In the genomic region with DNA sequence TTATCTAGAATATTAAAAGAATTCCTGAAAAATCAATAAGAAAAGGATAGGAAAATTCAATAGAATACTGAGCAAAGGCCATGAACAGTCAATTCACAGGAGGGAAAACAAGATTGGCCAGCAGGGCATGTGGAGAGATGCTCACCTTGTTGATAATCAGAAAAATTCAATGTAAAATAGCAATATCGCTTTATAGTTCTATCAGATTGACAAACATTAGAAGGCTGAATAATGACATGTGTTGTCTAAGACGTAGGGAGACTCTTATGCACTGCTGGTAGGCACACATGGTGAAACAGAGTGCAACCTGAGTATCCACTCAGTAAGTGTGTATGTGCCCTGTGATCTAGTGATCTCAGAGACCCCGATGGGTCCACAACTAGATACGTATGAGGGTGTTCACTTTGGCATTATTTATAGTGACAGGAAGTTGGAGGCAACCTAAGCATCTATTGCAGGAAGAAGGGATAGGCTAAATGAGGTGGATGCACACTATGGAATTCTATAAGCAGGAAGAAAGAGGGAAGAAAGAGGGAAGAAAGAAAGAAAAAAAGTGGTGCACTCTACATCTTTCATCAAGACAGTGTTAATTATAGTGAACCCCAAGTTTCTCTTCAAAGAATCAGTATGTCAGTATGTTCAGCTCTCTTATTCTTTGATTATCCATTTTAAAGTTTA, we compare ENCODE assay signal across 1 cellular context.
TF ChIP-seq lines count a peak whose summit lies in the region.

No MANE protein-coding gene starts in this region.

TF ChIP-seq in A549, 52 proteins besides CTCF, POLR2A, EP300 and RAD21:
- no peak for TF ChIP-seq BHLHE40 (IDR thresholded peaks at IDR 0.05; ENCODE audit: low read depth, low read length)
- TF ChIP-seq RNF2 (IDR thresholded peaks at IDR 0.05; ENCODE audit: borderline replicate concordance, low read depth): no peak
- TF ChIP-seq, protein P1, sequence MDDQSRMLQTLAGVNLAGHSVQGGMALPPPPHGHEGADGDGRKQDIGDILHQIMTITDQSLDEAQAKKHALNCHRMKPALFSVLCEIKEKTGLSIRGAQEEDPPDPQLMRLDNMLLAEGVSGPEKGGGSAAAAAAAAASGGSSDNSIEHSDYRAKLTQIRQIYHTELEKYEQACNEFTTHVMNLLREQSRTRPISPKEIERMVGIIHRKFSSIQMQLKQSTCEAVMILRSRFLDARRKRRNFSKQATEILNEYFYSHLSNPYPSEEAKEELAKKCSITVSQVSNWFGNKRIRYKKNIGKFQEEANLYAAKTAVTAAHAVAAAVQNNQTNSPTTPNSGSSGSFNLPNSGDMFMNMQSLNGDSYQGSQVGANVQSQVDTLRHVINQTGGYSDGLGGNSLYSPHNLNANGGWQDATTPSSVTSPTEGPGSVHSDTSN (IDR thresholded peaks at IDR 0.05): no peak
- TF ChIP-seq HEYL (CRISPR knock-in tag; IDR thresholded peaks at IDR 0.05): no peak
- no peak for TF ChIP-seq CBX2 (IDR thresholded peaks at IDR 0.05; ENCODE audit: borderline replicate concordance, low read depth)
- TF ChIP-seq CEBPB (IDR thresholded peaks at IDR 0.05): no peak
- no peak for TF ChIP-seq RCOR1 (IDR thresholded peaks at IDR 0.05; ENCODE audit: low read depth, low read length)
- TF ChIP-seq HDAC2 (IDR thresholded peaks at IDR 0.05): no peak
- no peak for TF ChIP-seq JUN (IDR thresholded peaks at IDR 0.05)
- TF ChIP-seq, protein P2, sequence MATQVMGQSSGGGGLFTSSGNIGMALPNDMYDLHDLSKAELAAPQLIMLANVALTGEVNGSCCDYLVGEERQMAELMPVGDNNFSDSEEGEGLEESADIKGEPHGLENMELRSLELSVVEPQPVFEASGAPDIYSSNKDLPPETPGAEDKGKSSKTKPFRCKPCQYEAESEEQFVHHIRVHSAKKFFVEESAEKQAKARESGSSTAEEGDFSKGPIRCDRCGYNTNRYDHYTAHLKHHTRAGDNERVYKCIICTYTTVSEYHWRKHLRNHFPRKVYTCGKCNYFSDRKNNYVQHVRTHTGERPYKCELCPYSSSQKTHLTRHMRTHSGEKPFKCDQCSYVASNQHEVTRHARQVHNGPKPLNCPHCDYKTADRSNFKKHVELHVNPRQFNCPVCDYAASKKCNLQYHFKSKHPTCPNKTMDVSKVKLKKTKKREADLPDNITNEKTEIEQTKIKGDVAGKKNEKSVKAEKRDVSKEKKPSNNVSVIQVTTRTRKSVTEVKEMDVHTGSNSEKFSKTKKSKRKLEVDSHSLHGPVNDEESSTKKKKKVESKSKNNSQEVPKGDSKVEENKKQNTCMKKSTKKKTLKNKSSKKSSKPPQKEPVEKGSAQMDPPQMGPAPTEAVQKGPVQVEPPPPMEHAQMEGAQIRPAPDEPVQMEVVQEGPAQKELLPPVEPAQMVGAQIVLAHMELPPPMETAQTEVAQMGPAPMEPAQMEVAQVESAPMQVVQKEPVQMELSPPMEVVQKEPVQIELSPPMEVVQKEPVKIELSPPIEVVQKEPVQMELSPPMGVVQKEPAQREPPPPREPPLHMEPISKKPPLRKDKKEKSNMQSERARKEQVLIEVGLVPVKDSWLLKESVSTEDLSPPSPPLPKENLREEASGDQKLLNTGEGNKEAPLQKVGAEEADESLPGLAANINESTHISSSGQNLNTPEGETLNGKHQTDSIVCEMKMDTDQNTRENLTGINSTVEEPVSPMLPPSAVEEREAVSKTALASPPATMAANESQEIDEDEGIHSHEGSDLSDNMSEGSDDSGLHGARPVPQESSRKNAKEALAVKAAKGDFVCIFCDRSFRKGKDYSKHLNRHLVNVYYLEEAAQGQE (IDR thresholded peaks at IDR 0.05): no peak
- no peak for TF ChIP-seq MAZ (IDR thresholded peaks at IDR 0.05; ENCODE audit: borderline replicate concordance, low read depth, low read length)
- TF ChIP-seq MAFK (IDR thresholded peaks at IDR 0.05; ENCODE audit: partially characterized antibody): no peak
- no peak for TF ChIP-seq NPAS2 (CRISPR knock-in tag; IDR thresholded peaks at IDR 0.05; ENCODE audit: borderline replicate concordance)
